8 cellular contexts compared by ENCODE assay signal in genomic region chr16:56424404-56424765, GRCh38. TPM values are rescaled to one million over a fixed set of nuclear protein-coding genes. Genes with fewer than 3 reads are reported as not detected.
A peak's percentile ranks its signal among the peaks of the same experiment; 100 is the strongest.
DNase-seq lines count a peak whose midpoint lies in the region; ATAC-seq lines count a peak whose summit lies in the region.

No MANE protein-coding gene starts in this region.

- CTCF ChIA-PET in CD4-positive, alpha-beta memory T cell (lab: Charles Lee; ENCODE audit: partially characterized antibody): no interaction called here

- H3K27me3 Mint-ChIP-seq in CD4-positive, alpha-beta memory T cell: no peaks in the 10 kb centered on the region

- peaks cover 44% of the 10 kb centered on the region for H3K4me1 ChIP-seq in CD4-positive, alpha-beta memory T cell (ENCODE audit: insufficient read depth, low read length)
- H3K4me1 ChIP-seq in effector memory CD4-positive, alpha-beta T cell (ENCODE audit: control insufficient read depth, insufficient read depth, low read length, poor library complexity, severe bottlenecking): peaks cover 4% of the 10 kb centered on the region
- H3K4me1 ChIP-seq in muscle layer of colon (ENCODE audit: insufficient read depth, low read length): peaks cover 23% of the 10 kb centered on the region

- H3K27me3 ChIP-seq in CD4-positive, alpha-beta memory T cell (ENCODE audit: insufficient read depth, low read length): no peaks in the 10 kb centered on the region
- H3K27me3 ChIP-seq in effector memory CD4-positive, alpha-beta T cell (replicated peaks; ENCODE audit: control insufficient read depth, insufficient read depth, low read length, poor library complexity, severe bottlenecking): no peaks in the 10 kb centered on the region
- no peaks in the 10 kb centered on the region for H3K27me3 ChIP-seq in muscle layer of colon (ENCODE audit: control insufficient read depth in 1 of 2, insufficient read depth in 2 of 2, low read length in 2 of 2)

- H3K27ac ChIP-seq in CD4-positive, alpha-beta memory T cell (ENCODE audit: low read depth, low read length): peak overlapping the region; percentile 65
- peak overlapping the region; percentile 65 for H3K27ac ChIP-seq in effector memory CD4-positive, alpha-beta T cell (ENCODE audit: insufficient read depth, low read length, poor library complexity, severe bottlenecking)
- peak overlapping the region; percentile 73 for H3K27ac ChIP-seq in muscle layer of colon (ENCODE audit: low read depth, low read length)

- H3K9me3 Mint-ChIP-seq in CD4-positive, alpha-beta memory T cell: no peaks in the 10 kb centered on the region

- intact Hi-C loops in CD4-positive, alpha-beta memory T cell (cut with micrococcal nuclease): loop anchor here (5.0 kb wide), 1 partner anchor 482 kb away; no protein-coding TSS in a partner anchor

- H3K27ac Mint-ChIP-seq in CD4-positive, alpha-beta memory T cell: peak overlapping the region; percentile 84 to 97 (median 93)

- H3K4me1 Mint-ChIP-seq in CD4-positive, alpha-beta memory T cell: peaks cover 35 to 48% (median 41%) of the 10 kb centered on the region in 4 donors

- H3K36me3 Mint-ChIP-seq in CD4-positive, alpha-beta memory T cell: peaks cover 0 to 4% of the 10 kb centered on the region in 2 donors

- H3K9ac ChIP-seq in muscle layer of colon (ENCODE audit: low read length): peak overlapping the region; percentile 79

- peak overlapping the region; percentile 92 to 99 (median 96) for H3K4me3 Mint-ChIP-seq in CD4-positive, alpha-beta memory T cell

- DNase-seq in CD4-positive, alpha-beta memory T cell: no peak
- DNase-seq in NCI-H69 (lab: John Stamatoyannopoulos, UW) (peak; percentile 12), COLO668 (lab: John Stamatoyannopoulos, UW; ENCODE audit: unreplicated experiment) (no peak), SHP77 (lab: John Stamatoyannopoulos, UW) (no peak), SIG-M5 treated with dmso at 0.1 percent for 504 hours (lab: John Stamatoyannopoulos, UW; ENCODE audit: unreplicated experiment) (no peak)
- DNase-seq in effector memory CD4-positive, alpha-beta T cell: no peak

- H3K36me3 ChIP-seq in CD4-positive, alpha-beta memory T cell (ENCODE audit: insufficient read depth, low read length): no peaks in the 10 kb centered on the region
- no peaks in the 10 kb centered on the region for H3K36me3 ChIP-seq in effector memory CD4-positive, alpha-beta T cell (ENCODE audit: control insufficient read depth, insufficient read depth, low read length)
- no peaks in the 10 kb centered on the region for H3K36me3 ChIP-seq in muscle layer of colon (ENCODE audit: insufficient read depth, low read length)

- POLR2A ChIA-PET in CD4-positive, alpha-beta memory T cell (lab: Charles Lee; ENCODE audit: partially characterized antibody): interaction anchor here (1.3 to 1.8 kb wide), 2 partner anchors 13 to 26 kb away, joined by 3 to 11 read pairs; partner anchors contain the start of genes NUDT21 and OGFOD1

- ATAC-seq in GM21786 (IDR thresholded peaks at IDR 0.05; ENCODE audit: unreplicated experiment): no peak

- H3K4me3 ChIP-seq in CD4-positive, alpha-beta memory T cell (ENCODE audit: low read length in 2 of 2): peak overlapping the region; percentile 65 to 70
- peak overlapping the region; percentile 67 for H3K4me3 ChIP-seq in effector memory CD4-positive, alpha-beta T cell (ENCODE audit: insufficient read depth, low read depth, low read length, poor library complexity, severe bottlenecking)
- peak overlapping the region; percentile 59 to 88 for H3K4me3 ChIP-seq in muscle layer of colon (ENCODE audit: low read depth in 1 of 2, low read length in 2 of 2)

- no peaks in the 10 kb centered on the region for H3K9me3 ChIP-seq in CD4-positive, alpha-beta memory T cell (ENCODE audit: control insufficient read depth in 1 of 2, low read length in 2 of 2)
- no peaks in the 10 kb centered on the region for H3K9me3 ChIP-seq in effector memory CD4-positive, alpha-beta T cell (ENCODE audit: control insufficient read depth, low read length)
- no peaks in the 10 kb centered on the region for H3K9me3 ChIP-seq in muscle layer of colon (ENCODE audit: low read length)

RNA-seq across cellular contexts. Expression of gene AMFR, which starts 1.0 kb away (rescaled TPM):
- total RNA-seq in CD4-positive, alpha-beta memory T cell: 10 to 100 TPM; 59.8 to 67.6 TPM
- polyA plus RNA-seq in CD4-positive, alpha-beta memory T cell: 10 to 100 TPM; 45.7 to 61.0 TPM

RNA-seq across cellular contexts. Expression of gene NUDT21, which starts 26.7 kb away (rescaled TPM):
- 100 to 1,000 TPM; 109 to 110 TPM for total RNA-seq in CD4-positive, alpha-beta memory T cell
- polyA plus RNA-seq in CD4-positive, alpha-beta memory T cell: 10 to 100 TPM; 78.3 to 98.4 TPM

RNA-seq across cellular contexts. Expression of gene OGFOD1, which starts 27.0 kb away (rescaled TPM):
- 10 to 100 TPM; 42.7 to 47.2 TPM for total RNA-seq in CD4-positive, alpha-beta memory T cell
- polyA plus RNA-seq in CD4-positive, alpha-beta memory T cell: 100 to 1,000 TPM; 115 to 151 TPM
